Comparison of ENCODE assay signal across 12 cellular contexts in genomic region chr21:41752231-41752681, GRCh38. TPM values are rescaled to one million over a fixed set of nuclear protein-coding genes. Genes with fewer than 3 reads are reported as not detected.
DNase-seq lines count a peak whose midpoint lies in the region; FAIRE-seq and TF ChIP-seq lines count a peak whose summit lies in the region.
"Had no signal": no experiment of that assay in that cellular context is flagged by ENCODE, and none has a peak within 500 bp of the region (broad histone marks: within the 10 kb centered on the region; RNA-seq: fewer than 3 reads in every experiment).

No MANE protein-coding gene starts in this region.

- H3K9ac ChIP-seq in smooth muscle cell (ENCODE audit: low read depth): no peak overlapping the region

- no peaks in the 10 kb centered on the region for H3K27me3 ChIP-seq in smooth muscle cell (ENCODE audit: low read depth)

- H3K9me3 ChIP-seq in smooth muscle cell (replicated peaks; ENCODE audit: low read depth): no peaks in the 10 kb centered on the region
- H3K9me3 ChIP-seq: heart left ventricle had no signal

- H3K27me3 Mint-ChIP-seq in activated CD4-positive, alpha-beta T cell treated with anti-CD3 and anti-CD28 coated beads, Interleukin-2, amount 10 ng/mL, durations not matched to agents 7 days and 5 days: no peaks in the 10 kb centered on the region
- H3K27me3 Mint-ChIP-seq: activated naive CD8-positive, alpha-beta T cell treated with anti-CD3 and anti-CD28 coated beads, Interleukin-2, amount 10 ng/mL, durations not matched to agents 7 days and 5 days; progenitor cell of endocrine pancreas had no signal

- FAIRE-seq in RCC 7860 (lab: Jason Lieb, UNC): peak; percentile 88

- H3K27ac Mint-ChIP-seq in activated CD4-positive, alpha-beta T cell treated with anti-CD3 and anti-CD28 coated beads, Interleukin-2, amount 10 ng/mL, durations not matched to agents 7 days and 5 days: no peak overlapping the region
- H3K27ac Mint-ChIP-seq: activated naive CD8-positive, alpha-beta T cell treated with anti-CD3 and anti-CD28 coated beads, Interleukin-2, amount 10 ng/mL, durations not matched to agents 7 days and 5 days had no signal

- no peaks in the 10 kb centered on the region for H3K36me3 ChIP-seq in smooth muscle cell (ENCODE audit: low read depth)
- H3K36me3 ChIP-seq: heart left ventricle had no signal

- peaks cover 35% of the 10 kb centered on the region for H3K4me1 ChIP-seq in smooth muscle cell (ENCODE audit: low read depth)

- H3K4me3 Mint-ChIP-seq in activated CD4-positive, alpha-beta T cell treated with anti-CD3 and anti-CD28 coated beads, Interleukin-2, amount 10 ng/mL, durations not matched to agents 7 days and 5 days: no peak overlapping the region
- H3K4me3 Mint-ChIP-seq: activated naive CD8-positive, alpha-beta T cell treated with anti-CD3 and anti-CD28 coated beads, Interleukin-2, amount 10 ng/mL, durations not matched to agents 7 days and 5 days had no signal

- no peak for TF ChIP-seq CTCF in fibroblast of the aortic adventitia (IDR thresholded peaks at IDR 0.05; ENCODE audit: insufficient read depth, low read length)
- no peak for TF ChIP-seq CTCF in smooth muscle cell (IDR thresholded peaks at IDR 0.05; ENCODE audit: borderline replicate concordance, insufficient read depth, poor library complexity, severe bottlenecking)

- POLR2A ChIA-PET in activated CD4-positive, alpha-beta T cell treated with anti-CD3 and anti-CD28 coated beads, Interleukin-2, amount 10 ng/mL, durations not matched to agents 7 days and 5 days (lab: Charles Lee): no interaction called here

- H3K4me1 Mint-ChIP-seq in activated CD4-positive, alpha-beta T cell treated with anti-CD3 and anti-CD28 coated beads, Interleukin-2, amount 10 ng/mL, durations not matched to agents 7 days and 5 days: no peaks in the 10 kb centered on the region
- H3K4me1 Mint-ChIP-seq: activated naive CD8-positive, alpha-beta T cell treated with anti-CD3 and anti-CD28 coated beads, Interleukin-2, amount 10 ng/mL, durations not matched to agents 7 days and 5 days had no signal

- H3K27ac ChIP-seq in smooth muscle cell (ENCODE audit: low read depth): peak overlapping the region; percentile 69
- H3K27ac ChIP-seq: heart left ventricle, WERI-Rb-1 had no signal

- H3F3A ChIP-seq in smooth muscle cell (ENCODE audit: low read depth): peaks cover 7% of the 10 kb centered on the region

- CTCF ChIA-PET in activated CD4-positive, alpha-beta T cell treated with anti-CD3 and anti-CD28 coated beads, Interleukin-2, amount 10 ng/mL, durations not matched to agents 7 days and 5 days (lab: Charles Lee): no interaction called here

- WGBS in smooth muscle cell (ENCODE audit: low lambda C conversion rate): 52% methylated on average over 12 of the region's 13 CpGs

- no peak overlapping the region for H2AFZ ChIP-seq in smooth muscle cell (ENCODE audit: low read depth)

- H3K9me3 Mint-ChIP-seq in activated CD4-positive, alpha-beta T cell treated with anti-CD3 and anti-CD28 coated beads, Interleukin-2, amount 10 ng/mL, durations not matched to agents 7 days and 5 days: no peaks in the 10 kb centered on the region
- H3K9me3 Mint-ChIP-seq: activated naive CD8-positive, alpha-beta T cell treated with anti-CD3 and anti-CD28 coated beads, Interleukin-2, amount 10 ng/mL, durations not matched to agents 7 days and 5 days had no signal

- no peaks in the 10 kb centered on the region for H3K36me3 Mint-ChIP-seq in activated CD4-positive, alpha-beta T cell treated with anti-CD3 and anti-CD28 coated beads, Interleukin-2, amount 10 ng/mL, durations not matched to agents 7 days and 5 days (ENCODE audit: low read depth)
- H3K36me3 Mint-ChIP-seq: activated naive CD8-positive, alpha-beta T cell treated with anti-CD3 and anti-CD28 coated beads, Interleukin-2, amount 10 ng/mL, durations not matched to agents 7 days and 5 days had no signal

- H3K4me3 ChIP-seq in fibroblast of the aortic adventitia (ENCODE audit: low read depth, low read length) (no peak overlapping the region), smooth muscle cell (no peak overlapping the region)
- H3K4me3 ChIP-seq: heart left ventricle had no signal

- H3K4me2 ChIP-seq in smooth muscle cell: peak overlapping the region; percentile 45

- peaks cover 37% of the 10 kb centered on the region for H4K20me1 ChIP-seq in smooth muscle cell (ENCODE audit: low read depth)

- peak; percentile 94 for DNase-seq in H4 (ENCODE audit: low spot score)
- DNase-seq in RCC 7860 (ENCODE audit: low spot score): peak; percentile 76
- peak; percentile 56 for DNase-seq in fibroblast of the aortic adventitia (ENCODE audit: low read depth)
- no peak for DNase-seq in smooth muscle cell (lab: John Stamatoyannopoulos, UW; ENCODE audit: unreplicated experiment)
- DNase-seq in activated CD4-positive, alpha-beta T cell treated with anti-CD3 and anti-CD28 coated beads, Interleukin-2, amount 50 U/mL, for 4 hours: no peak
- no peak for DNase-seq in activated CD4-positive, alpha-beta T cell treated with anti-CD3 and anti-CD28 coated beads, Interleukin-2, amount 10 ng/mL, durations not matched to agents 7 days and 5 days
- DNase-seq in amygdala (lab: John Stamatoyannopoulos, UW): no peak
- no peak for DNase-seq in DMS153 treated with DMSO at 0.1 percent for 48 hours (lab: John Stamatoyannopoulos, UW; ENCODE audit: unreplicated experiment)
- DNase-seq: activated naive CD8-positive, alpha-beta T cell treated with anti-CD3 and anti-CD28 coated beads, Interleukin-2, amount 10 ng/mL, durations not matched to agents 7 days and 5 days; WERI-Rb-1 had no signal

- peaks cover under 1% of the 10 kb centered on the region for H3K79me2 ChIP-seq in smooth muscle cell (ENCODE audit: low read depth)

RNA-seq across cellular contexts. Expression of gene RIPK4, which starts 14.6 kb away (rescaled TPM):
- total RNA-seq in H4 (2014; rRNA removed; shearing (Covaris generic)): 16.5 and 19.8 TPM in 2 replicates
- total RNA-seq in fibroblast of the aortic adventitia (ENCODE audit: low replicate concordance) (0.45 TPM in 1 of 2 replicates, not detected in the other), smooth muscle cell (2.6 and 3.7 TPM in 2 replicates)
- 1.1 and 7.4 TPM in 2 replicates for polyA plus RNA-seq in smooth muscle cell
- total RNA-seq in activated CD4-positive, alpha-beta T cell treated with anti-CD3 and anti-CD28 coated beads, Interleukin-2, amount 10 ng/mL, durations not matched to agents 7 days and 5 days: under 1 TPM in 1 of 2 experiments, not detected in 1; 0.07 TPM

Comparison
In these comparisons a context has a peak if more than half of its experiments do, and no peak if none do; other contexts are left out.
1. DNase-seq: peak in H4 (single experiment), RCC 7860 (single experiment) and fibroblast of the aortic adventitia (single experiment); none in smooth muscle cell (single experiment), activated CD4-positive, alpha-beta T cell treated with anti-CD3 and anti-CD28 coated beads, Interleukin-2, amount 50 U/mL, for 4 hours (0 of 2), activated CD4-positive, alpha-beta T cell treated with anti-CD3 and anti-CD28 coated beads, Interleukin-2, amount 10 ng/mL, durations not matched to agents 7 days and 5 days (single experiment), amygdala (0 of 56) and DMS153 treated with DMSO at 0.1 percent for 48 hours (single experiment).